ENCODE assay signal across 8 cellular contexts in genomic region chr10:99732033-99732912, GRCh38. TPM values are rescaled to one million over a fixed set of nuclear protein-coding genes. Genes with fewer than 3 reads are reported as not detected.
DNase-seq lines count a peak whose midpoint lies in the region; ATAC-seq, FAIRE-seq and TF ChIP-seq lines count a peak whose summit lies in the region.

Gene COX15, minus strand, starts transcription at chr10:99732127. Its CDS starts 78 bp downstream, at chr10:99732049.
Gene CUTC, plus strand, starts transcription at chr10:99732234. Its CDS starts 115 bp downstream, at chr10:99732349.

- peak within 1 kb of the TSS; percentile 99 for H3K4me3 Mint-ChIP-seq in activated T-helper 2 cell treated with anti-CD3 and anti-CD28 coated beads, Interferon-gamma antibody, Interleukin-2, Interleukin-4, amounts not matched to agents 10 μg/mL and 5 μg/mL and 100 μg/mL, durations not matched to agents 14 hours and 24 hours and 36 hours (ENCODE audit: low read depth)
- peak within 1 kb of the TSS; percentile 99 to 100 (median 100) for H3K4me3 Mint-ChIP-seq in naive thymus-derived CD8-positive, alpha-beta T cell

- no peaks in the 10 kb centered on the region for H3K27me3 Mint-ChIP-seq in activated T-helper 2 cell treated with anti-CD3 and anti-CD28 coated beads, Interferon-gamma antibody, Interleukin-2, Interleukin-4, amounts not matched to agents 10 μg/mL and 5 μg/mL and 100 μg/mL, durations not matched to agents 14 hours and 24 hours and 36 hours (ENCODE audit: low read depth)
- peaks cover 0 to 1% (median 0%) of the 10 kb centered on the region in 5 donors for H3K27me3 Mint-ChIP-seq in naive thymus-derived CD8-positive, alpha-beta T cell

- no peaks in the 10 kb centered on the region for H3K27me3 ChIP-seq in RWPE2 (ENCODE audit: insufficient read depth, poor library complexity, severe bottlenecking)

- intact Hi-C loops in activated T-helper 2 cell treated with anti-CD3 and anti-CD28 coated beads, Interferon-gamma antibody, Interleukin-2, Interleukin-4, amounts not matched to agents 10 μg/mL and 5 μg/mL and 100 μg/mL, durations not matched to agents 14 hours and 24 hours and 36 hours (cut with micrococcal nuclease): loop anchor here (1.0 to 10.0 kb wide), 6 partner anchors 73 to 1180 kb away; partner anchors contain the start of genes DNMBP, ENTPD7, GOT1 and SEC31B

- POLR2A ChIA-PET in naive thymus-derived CD8-positive, alpha-beta T cell (lab: Charles Lee): interaction anchor here (0.8 to 2.3 kb wide), 8 partner anchors 8 to 1995 kb away, joined by 3 to 14 read pairs (median 4); partner anchors contain the start of genes ENTPD7, GOT1, SLC25A28 and ZFYVE27

- peak within 1 kb of the TSS; percentile 99 for H3K27ac Mint-ChIP-seq in activated T-helper 2 cell treated with anti-CD3 and anti-CD28 coated beads, Interferon-gamma antibody, Interleukin-2, Interleukin-4, amounts not matched to agents 10 μg/mL and 5 μg/mL and 100 μg/mL, durations not matched to agents 14 hours and 24 hours and 36 hours
- H3K27ac Mint-ChIP-seq in naive thymus-derived CD8-positive, alpha-beta T cell: peak within 1 kb of the TSS; percentile 97 to 100 (median 99)

- H3K27ac ChIP-seq in RWPE2 (ENCODE audit: poor library complexity, severe bottlenecking): peak within 1 kb of the TSS; percentile 82

- H3K4me1 Mint-ChIP-seq in activated T-helper 2 cell treated with anti-CD3 and anti-CD28 coated beads, Interferon-gamma antibody, Interleukin-2, Interleukin-4, amounts not matched to agents 10 μg/mL and 5 μg/mL and 100 μg/mL, durations not matched to agents 14 hours and 24 hours and 36 hours (ENCODE audit: low read depth): peaks cover 24% of the 10 kb centered on the region
- peaks cover 23 to 59% (median 53%) of the 10 kb centered on the region in 4 donors for H3K4me1 Mint-ChIP-seq in naive thymus-derived CD8-positive, alpha-beta T cell

- peaks cover 47% of the 10 kb centered on the region for H3K36me3 Mint-ChIP-seq in activated T-helper 2 cell treated with anti-CD3 and anti-CD28 coated beads, Interferon-gamma antibody, Interleukin-2, Interleukin-4, amounts not matched to agents 10 μg/mL and 5 μg/mL and 100 μg/mL, durations not matched to agents 14 hours and 24 hours and 36 hours (ENCODE audit: low read depth)
- H3K36me3 Mint-ChIP-seq in naive thymus-derived CD8-positive, alpha-beta T cell: peaks cover 5 to 43% (median 9%) of the 10 kb centered on the region in 3 donors

- H3K9me3 ChIP-seq in RWPE2 (ENCODE audit: severe bottlenecking): no peaks in the 10 kb centered on the region

- H3K36me3 ChIP-seq in RWPE2 (ENCODE audit: low read depth): peaks cover 38% of the 10 kb centered on the region

- peak within 1 kb of the TSS; percentile 53 for H3K4me3 ChIP-seq in RWPE2 (ENCODE audit: severe bottlenecking)
- peak within 1 kb of the TSS; percentile 99 for H3K4me3 ChIP-seq in fibroblast of mammary gland (ENCODE audit: control insufficient read depth, low read depth, low read length)

- peak; percentile 58 for FAIRE-seq in H54 (lab: Jason Lieb, UNC)

- peaks cover 9% of the 10 kb centered on the region for H3K4me1 ChIP-seq in RWPE2 (ENCODE audit: insufficient read depth, poor library complexity, severe bottlenecking)

- DNase-seq in ELR (ENCODE audit: low read depth) (peak; percentile 98), H54 (ENCODE audit: insufficient read length, low spot score) (peak; percentile 92), LoVo (ENCODE audit: low spot score) (peak; percentile 96), RWPE2 (ENCODE audit: low spot score) (peak; percentile 96), fibroblast of mammary gland (ENCODE audit: low read depth) (peak; percentile 96)
- DNase-seq in activated T-helper 2 cell treated with anti-CD3 and anti-CD28 coated beads, Interferon-gamma antibody, Interleukin-2, Interleukin-4, amounts not matched to agents 10 μg/mL and 5 μg/mL and 100 μg/mL, durations not matched to agents 14 hours and 24 hours and 36 hours (ENCODE audit: low spot score): peak; percentile 94
- DNase-seq in naive thymus-derived CD8-positive, alpha-beta T cell: peak; percentile 92 to 96 (median 93)
- DNase-seq in stimulated activated naive CD4-positive, alpha-beta T cell (lab: John Stamatoyannopoulos, UW): peak; percentile 89 to 93 (median 91)

- TF ChIP-seq CTCF in RWPE2 (IDR thresholded peaks at IDR 0.05; ENCODE audit: poor library complexity, severe bottlenecking): peak; percentile 42
- TF ChIP-seq CTCF in fibroblast of mammary gland (conservative IDR thresholded peaks at IDR 0.05; ENCODE audit: control insufficient read depth, insufficient read depth, low read depth, low read length): peak; percentile 19

- peak; percentile 54 for TF ChIP-seq POLR2A in H54 (IDR thresholded peaks at IDR 0.05; ENCODE audit: low read depth, low read length)

- ATAC-seq in RWPE2 (ENCODE audit: low read depth): peak; percentile 89
- ATAC-seq in naive thymus-derived CD8-positive, alpha-beta T cell: peak; percentile 88

- H3K9me3 Mint-ChIP-seq in activated T-helper 2 cell treated with anti-CD3 and anti-CD28 coated beads, Interferon-gamma antibody, Interleukin-2, Interleukin-4, amounts not matched to agents 10 μg/mL and 5 μg/mL and 100 μg/mL, durations not matched to agents 14 hours and 24 hours and 36 hours: peaks cover 2% of the 10 kb centered on the region
- H3K9me3 Mint-ChIP-seq in naive thymus-derived CD8-positive, alpha-beta T cell: no peaks in the 10 kb centered on the region

RNA-seq across cellular contexts. Expression of gene COX15, which starts in this region (rescaled TPM):
- 33.9 and 35.2 TPM in 2 replicates for total RNA-seq in activated T-helper 2 cell treated with anti-CD3 and anti-CD28 coated beads, Interferon-gamma antibody, Interleukin-2, Interleukin-4, amounts not matched to agents 10 μg/mL and 5 μg/mL and 100 μg/mL, durations not matched to agents 14 hours and 24 hours and 36 hours
- 10 to 100 TPM; 34.2 to 39.4 TPM for total RNA-seq in naive thymus-derived CD8-positive, alpha-beta T cell
- 10 to 100 TPM; 33.3 to 34.7 (median 33.8) TPM for polyA plus RNA-seq in naive thymus-derived CD8-positive, alpha-beta T cell

RNA-seq across cellular contexts. Expression of gene CUTC, which starts in this region (rescaled TPM):
- 34.4 and 35.5 TPM in 2 replicates for total RNA-seq in activated T-helper 2 cell treated with anti-CD3 and anti-CD28 coated beads, Interferon-gamma antibody, Interleukin-2, Interleukin-4, amounts not matched to agents 10 μg/mL and 5 μg/mL and 100 μg/mL, durations not matched to agents 14 hours and 24 hours and 36 hours
- 10 to 100 TPM; 35.5 to 37.5 TPM for total RNA-seq in naive thymus-derived CD8-positive, alpha-beta T cell
- 10 to 100 TPM; 61.2 to 69.1 (median 64.6) TPM for polyA plus RNA-seq in naive thymus-derived CD8-positive, alpha-beta T cell

Comparison
In these comparisons a context has a peak if more than half of its experiments do, and no peak if none do; other contexts are left out.
1. Peak in every context shown above with its lines: DNase-seq, ATAC-seq, H3K4me3 ChIP-seq and H3K27ac ChIP-seq.